ENCODE assay signal across 27 cellular contexts in genomic region chr5:31806566-31806965, GRCh38.
"Had no signal": no experiment of that assay in that cellular context is flagged by ENCODE, and none has a peak within 500 bp of the region (broad histone marks: within the 10 kb centered on the region; RNA-seq: fewer than 3 reads in every experiment).

No MANE protein-coding gene starts in this region.

- DNase-seq: activated CD4-positive, alpha-beta T cell treated with anti-CD3 and anti-CD28 coated beads, Interleukin-2, amount 10 ng/mL, durations not matched to agents 24 days and 14 days; activated CD4-positive, alpha-beta T cell treated with anti-CD3 and anti-CD28 coated beads, Interleukin-2, amount 50 U/mL, for 4 hours; activated CD8-positive, alpha-beta T cell treated with anti-CD3 and anti-CD28 coated beads for 36 hours; activated effector memory CD4-positive, alpha-beta T cell treated with anti-CD3 and anti-CD28 coated beads, Interleukin-2, amount 50 U/mL, for 16 hours; activated naive CD4-positive, alpha-beta T cell; activated naive CD4-positive, alpha-beta T cell treated with anti-CD3 and anti-CD28 coated beads, Interleukin-2, amount 50 U/mL, for 16 hours; activated naive CD8-positive, alpha-beta T cell treated with anti-CD3 and anti-CD28 coated beads for 36 hours; activated T-cell treated with anti-CD3 and anti-CD28 coated beads, Interleukin-2, amount 50 U/mL, for 1 hour; activated T-cell treated with anti-CD3 and anti-CD28 coated beads, Interleukin-2, amount 50 U/mL, for 72 hours; amygdala; Karpas-422; KBM-7; NCI-H1105; NCI-H1436; NCI-H1694; NCI-H1930; NCI-H2081 treated with DMSO at 0.1 percent for 48 hours; NCI-H345; NCI-H524 treated with DMSO at 0.1 percent for 48 hours; NK-92 treated with Interleukin-12 subunit alpha and Interleukin-12 subunit beta, amount 100 ng/mL, for 24 hours; PC-9; Right ventricle myocardium superior; T1000; WERI-Rb-1 had no signal

- H3K9me3 ChIP-seq: ascending aorta had no signal

- ATAC-seq: activated CD8-positive, alpha-beta T cell treated with anti-CD3 and anti-CD28 coated beads for 36 hours; activated T-cell treated with anti-CD3 and anti-CD28 coated beads, Interleukin-2, amount 50 U/mL, for 72 hours; activated T-helper 17 cell treated with anti-CD3 and anti-CD28 coated beads, Interleukin-2, amount 50 U/mL, for 72 hours had no signal

- H3K27ac ChIP-seq: ascending aorta, cardiac muscle cell, PC-9, WERI-Rb-1 had no signal

- H3K36me3 ChIP-seq: ascending aorta, cardiac muscle cell, WERI-Rb-1 had no signal

- H3K27me3 ChIP-seq: ascending aorta, cardiac muscle cell had no signal

- H3K4me3 ChIP-seq: ascending aorta, cardiac muscle cell, PC-9 had no signal

- H3K4me1 ChIP-seq: ascending aorta had no signal
